ENCODE assay signal across 1 cellular context in genomic region chr12:85029456-85029855, GRCh38.
TF ChIP-seq lines count a peak whose summit lies in the region.

No MANE protein-coding gene starts in this region.

TF ChIP-seq in K562, 482 proteins besides CTCF, POLR2A, EP300 and RAD21 (continued from another document):
- TF ChIP-seq MITF (IDR thresholded peaks at IDR 0.05) (no peak), ZNF79 (CRISPR knock-in tag; IDR thresholded peaks at IDR 0.05; ENCODE audit: low read depth) (no peak), MNT (conservative IDR thresholded peaks at IDR 0.05) (no peak), RBM17 (IDR thresholded peaks at IDR 0.05; ENCODE audit: borderline replicate concordance, low read depth, low read length) (no peak)
